In the genomic region with DNA sequence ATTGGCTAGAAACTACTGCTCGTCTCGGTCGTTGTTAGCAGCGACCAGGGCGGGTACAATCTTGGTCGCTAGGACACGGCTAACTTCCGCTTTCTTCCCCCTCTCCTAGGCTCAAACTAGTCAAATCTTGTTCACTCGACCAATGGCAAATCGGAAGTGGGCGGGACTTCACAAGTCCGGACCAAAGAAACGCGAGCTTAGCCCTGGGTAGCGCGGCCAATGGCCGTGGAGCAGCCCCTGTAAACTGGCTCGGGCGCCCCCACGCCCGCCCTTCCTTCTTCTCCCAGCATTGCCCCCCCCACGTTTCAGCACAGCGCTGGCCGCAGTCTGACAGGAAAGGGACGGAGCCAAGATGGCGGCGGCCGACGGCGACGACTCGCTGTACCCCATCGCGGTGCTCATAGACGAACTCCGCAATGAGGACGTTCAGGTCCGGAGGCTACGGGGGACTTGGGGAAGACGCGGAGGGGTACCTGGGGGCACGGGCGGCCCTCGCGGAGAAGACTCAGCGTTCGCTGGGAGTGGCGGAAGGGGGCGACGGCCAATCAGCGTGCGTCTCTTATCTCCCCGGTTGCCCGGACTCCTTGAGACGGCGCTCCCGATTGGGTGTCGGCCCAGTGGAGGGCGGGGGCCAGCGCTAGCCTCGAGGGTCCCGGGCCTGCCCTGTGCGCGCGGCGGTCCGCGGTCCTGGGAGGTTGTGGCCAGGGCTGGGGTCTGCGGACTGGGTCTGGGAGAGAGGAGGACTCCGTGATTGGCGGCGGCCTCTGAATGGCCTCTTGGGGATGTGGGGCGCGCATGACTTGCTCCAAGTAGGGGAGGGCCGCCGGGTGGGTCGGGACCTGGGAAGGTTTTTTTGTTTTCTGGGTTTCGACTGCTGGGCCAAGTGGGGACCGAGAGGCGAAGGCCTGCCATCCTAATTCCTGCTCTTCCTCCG, we compare ENCODE assay signal across 8 cellular contexts. TPM values are rescaled to one million over a fixed set of nuclear protein-coding genes. Genes with fewer than 3 reads are reported as not detected.
DNase-seq lines count a peak whose midpoint lies in the region; ATAC-seq, FAIRE-seq and TF ChIP-seq lines count a peak whose summit lies in the region.

Gene PPP2R1A (plus strand): TSS at position 308 of the 934 bp plus-strand sequence. CDS start 45 bp downstream, at position 353.

- peaks cover 3 to 6% of the 10 kb centered on the region in 2 donors for H3K36me3 ChIP-seq in kidney (ENCODE audit: control insufficient read depth in 1 of 2, insufficient read depth in 2 of 2, low read length in 2 of 2)

- H3K4me3 ChIP-seq in choroid plexus epithelial cell (ENCODE audit: low read depth, low read length) (peak within 1 kb of the TSS; percentile 98), kidney (ENCODE audit: low read length in 2 of 2) (peak within 1 kb of the TSS; percentile 88 to 89)

- no peaks in the 10 kb centered on the region for H3K9me3 Mint-ChIP-seq in activated CD4-positive, alpha-beta T cell treated with anti-CD3 and anti-CD28 coated beads for 36 hours (ENCODE audit: low read depth)

- peak within 1 kb of the TSS; percentile 97 for H3K27ac Mint-ChIP-seq in activated CD4-positive, alpha-beta T cell treated with anti-CD3 and anti-CD28 coated beads for 36 hours

- peak within 1 kb of the TSS; percentile 98 to 100 for H3K27ac ChIP-seq in kidney (ENCODE audit: low read depth in 2 of 2, low read length in 2 of 2)

- peak within 1 kb of the TSS; percentile 91 for H3K4me3 Mint-ChIP-seq in activated CD4-positive, alpha-beta T cell treated with anti-CD3 and anti-CD28 coated beads for 36 hours

- H3K9me3 ChIP-seq in kidney (ENCODE audit: control insufficient read depth in 1 of 2, low read length in 2 of 2), result no peaks in the 10 kb centered on the region

- H3K4me1 Mint-ChIP-seq in activated CD4-positive, alpha-beta T cell treated with anti-CD3 and anti-CD28 coated beads for 36 hours, result peaks cover 41% of the 10 kb centered on the region

- H3K9ac ChIP-seq in kidney (ENCODE audit: low read length in 2 of 2), result peak within 1 kb of the TSS; percentile 91 to 94

- TF ChIP-seq CTCF in choroid plexus epithelial cell (conservative IDR thresholded peaks at IDR 0.05; ENCODE audit: low read depth, low read length) (no peak), kidney (IDR thresholded peaks at IDR 0.05; ENCODE audit: borderline replicate concordance, extremely low read depth, insufficient read depth) (no peak)

- peak; percentile 88 for ATAC-seq in HG03442 (IDR thresholded peaks at IDR 0.05; ENCODE audit: unreplicated experiment)
- ATAC-seq in activated CD4-positive, alpha-beta T cell treated with anti-CD3 and anti-CD28 coated beads for 36 hours, result peak; percentile 93

- DNase-seq in Ammon's horn (ENCODE audit: low spot score), result peak; percentile 93
- DNase-seq in GM19238 (ENCODE audit: insufficient read length, low spot score), result peak; percentile 90
- peak; percentile 100 for DNase-seq in NCI-H524 (lab: John Stamatoyannopoulos, UW)
- peak; percentile 99 for DNase-seq in activated CD4-positive, alpha-beta T cell treated with anti-CD3 and anti-CD28 coated beads for 36 hours
- peak; percentile 100 for DNase-seq in choroid plexus epithelial cell (ENCODE audit: low read depth)
- DNase-seq in kidney, result peak; percentile 100
- DNase-seq in stimulated activated CD4-positive, alpha-beta T cell treated with anti-CD3 and anti-CD28 coated beads, Interleukin-15, amount 100 ng/mL, for 24 hours, result peak; percentile 98

- peaks cover 35% of the 10 kb centered on the region for H3K36me3 Mint-ChIP-seq in activated CD4-positive, alpha-beta T cell treated with anti-CD3 and anti-CD28 coated beads for 36 hours (ENCODE audit: low read depth)

- POLR2A ChIA-PET in activated CD4-positive, alpha-beta T cell treated with anti-CD3 and anti-CD28 coated beads for 36 hours (lab: Charles Lee), result interaction anchor here (0.6 to 1.6 kb wide), 5 partner anchors 8 to 498 kb away, joined by 3 to 9 read pairs (median 4); no protein-coding TSS in a partner anchor

- intact Hi-C loops in activated CD4-positive, alpha-beta T cell treated with anti-CD3 and anti-CD28 coated beads for 36 hours (cut with DNase I, micrococcal nuclease), result loop anchor here (1.0 to 5.0 kb wide), 18 partner anchors 19 to 1082 kb away; partner anchors contain the start of genes ZNF616 (in 2 of the 2), ZNF836 (in 2 of the 2), CTU1 (in 1 of the 2) and ZNF160 (in 1 of the 2)
- intact Hi-C loops in kidney (cut with DNase I), result no loop called here

- CTCF ChIA-PET in activated CD4-positive, alpha-beta T cell treated with anti-CD3 and anti-CD28 coated beads for 36 hours (lab: Charles Lee), result interaction anchor here (0.9 to 2.0 kb wide), 4 partner anchors 19 to 412 kb away, joined by 3 to 5 read pairs (median 4); partner anchors contain the start of gene ZNF836

- H3K4me1 ChIP-seq in kidney (ENCODE audit: control insufficient read depth in 1 of 2, insufficient read depth in 1 of 2, low read depth in 1 of 2, low read length in 2 of 2), result peaks cover 23 to 24% of the 10 kb centered on the region in 2 donors

- peak; percentile 99 for FAIRE-seq in kidney (lab: Jason Lieb, UNC)

- H3K27me3 Mint-ChIP-seq in activated CD4-positive, alpha-beta T cell treated with anti-CD3 and anti-CD28 coated beads for 36 hours, result no peaks in the 10 kb centered on the region

RNA-seq across cellular contexts. Expression of gene PPP2R1A, which starts in this region (rescaled TPM):
- total RNA-seq in activated CD4-positive, alpha-beta T cell treated with anti-CD3 and anti-CD28 coated beads for 36 hours, result 100 to 1,000 TPM; 215 to 231 TPM
- total RNA-seq in kidney, result 314 TPM
- 346 TPM for polyA plus RNA-seq in kidney (ENCODE audit: insufficient read depth, low read depth, low replicate concordance)

Comparison
In these comparisons a context has a peak if more than half of its experiments do, and no peak if none do; other contexts are left out.
1. Peak in every context shown above with its lines: DNase-seq, ATAC-seq, H3K4me3 ChIP-seq and H3K27ac ChIP-seq.